In genomic region chr2:158460632-158461297, GRCh38 we compare ENCODE assay signal across 13 cellular contexts. TPM values are rescaled to one million over a fixed set of nuclear protein-coding genes. Genes with fewer than 3 reads are reported as not detected.
DNase-seq lines count a peak whose midpoint lies in the region; ATAC-seq and TF ChIP-seq lines count a peak whose summit lies in the region.
"Had no signal": no experiment of that assay in that cellular context is flagged by ENCODE, and none has a peak within 500 bp of the region (broad histone marks: within the 10 kb centered on the region; RNA-seq: fewer than 3 reads in every experiment).

No MANE protein-coding gene starts in this region.

- no peak overlapping the region for H2BK15ac ChIP-seq in H9 (ENCODE audit: low read depth, low read length)

- H3K27ac Mint-ChIP-seq in H9, result no peak overlapping the region
- no peak overlapping the region for H3K27ac Mint-ChIP-seq in natural killer cell treated with Interleukin-12 subunit alpha and Interleukin-12 subunit beta and Interleukin-15 and Interleukin-18, amount 100 ng/mL, for 72 hours
- H3K27ac Mint-ChIP-seq: activated naive CD4-positive, alpha-beta T cell treated with anti-CD3 and anti-CD28 coated beads for 36 hours; memory B cell had no signal

- no peak for ATAC-seq in GM19467 (IDR thresholded peaks at IDR 0.05; ENCODE audit: unreplicated experiment)
- no peak for ATAC-seq in GM18909 (IDR thresholded peaks at IDR 0.05; ENCODE audit: poor library complexity, unreplicated experiment)
- no peak for ATAC-seq in natural killer cell treated with Interleukin-12 subunit alpha and Interleukin-12 subunit beta and Interleukin-15 and Interleukin-18, amount 100 ng/mL, for 72 hours
- ATAC-seq: stimulated activated effector memory CD8-positive, alpha-beta T cell treated with anti-CD3 and anti-CD28 coated beads, Interleukin-12 subunit alpha, Interleukin-12 subunit beta, amount 100 ng/mL, for 72 hours had no signal

- peak; percentile 35; the same call in 2 of the 3 replicates for TF ChIP-seq CTCF in H9 (conservative IDR thresholded peaks at IDR 0.05)
- TF ChIP-seq CTCF in astrocyte of the spinal cord (IDR thresholded peaks at IDR 0.05; ENCODE audit: low read depth, low read length), result peak; percentile 17

- H3K23me2 ChIP-seq in H9 (ENCODE audit: insufficient read length, low read depth, low read length, poor library complexity, severe bottlenecking), result peaks cover 8% of the 10 kb centered on the region

- H3K9ac ChIP-seq in H9 (ENCODE audit: extremely low read depth, insufficient read length, low read length), result no peak overlapping the region

- no peak overlapping the region for H4K5ac ChIP-seq in H9 (ENCODE audit: insufficient read length, low read depth, low read length)

- no peak overlapping the region for H4K91ac ChIP-seq in H9 (ENCODE audit: insufficient read length, low read depth, low read length)

- no peak overlapping the region for H2AK5ac ChIP-seq in H9 (ENCODE audit: insufficient read length, low read length)

- H3K4me2 ChIP-seq in H9 (ENCODE audit: insufficient read depth, insufficient read length, low read length), result no peak overlapping the region

- no peak overlapping the region for H2BK120ac ChIP-seq in H9 (ENCODE audit: low read depth, low read length, poor library complexity, severe bottlenecking)

- in situ Hi-C loops in astrocyte of the spinal cord (cut with HindIII; ENCODE audit: low sequenced_read_pairs), result no loop called here

- no peaks in the 10 kb centered on the region for H3K79me1 ChIP-seq in H9 (ENCODE audit: insufficient read depth, low read depth, low read length, poor library complexity, severe bottlenecking)

- H4K8ac ChIP-seq in H9 (replicated peaks; ENCODE audit: insufficient read length, low read depth, low read length), result no peak overlapping the region

- H3K27ac ChIP-seq in H9 (ENCODE audit: insufficient read length, low read depth, low read length), result no peak overlapping the region
- H3K27ac ChIP-seq: skin epidermis had no signal

- H3T11ph ChIP-seq in H9 (ENCODE audit: low read length), result no peak overlapping the region

- H3K4me1 ChIP-seq in H9 (ENCODE audit: insufficient read depth, low read length), result peaks cover 4% of the 10 kb centered on the region; the same call in 1 of the 2 replicates

- WGBS in H9 (ENCODE audit: extremely low coverage, insufficient read length, low lambda C conversion rate), result no CpG with 5 or more reads among the region's 3 CpGs

- peaks cover 40 to 43% of the 10 kb centered on the region in 2 experiments for H3K4me1 Mint-ChIP-seq in H9
- peaks cover 13 to 18% of the 10 kb centered on the region in 2 donors for H3K4me1 Mint-ChIP-seq in natural killer cell treated with Interleukin-12 subunit alpha and Interleukin-12 subunit beta and Interleukin-15 and Interleukin-18, amount 100 ng/mL, for 72 hours (ENCODE audit: low read depth in 2 of 2)

- H3K4me3 ChIP-seq in astrocyte of the spinal cord (ENCODE audit: low read depth, low read length), result no peak overlapping the region
- H3K4me3 ChIP-seq: skin epidermis had no signal

- H3K9me3 Mint-ChIP-seq in H9, result no peaks in the 10 kb centered on the region
- no peaks in the 10 kb centered on the region for H3K9me3 Mint-ChIP-seq in natural killer cell treated with Interleukin-12 subunit alpha and Interleukin-12 subunit beta and Interleukin-15 and Interleukin-18, amount 100 ng/mL, for 72 hours
- H3K9me3 Mint-ChIP-seq: activated naive CD4-positive, alpha-beta T cell treated with anti-CD3 and anti-CD28 coated beads for 36 hours; memory B cell; stimulated activated effector memory CD8-positive, alpha-beta T cell treated with anti-CD3 and anti-CD28 coated beads, Interleukin-12 subunit alpha, Interleukin-12 subunit beta, amount 100 ng/mL, for 72 hours had no signal

- no peaks in the 10 kb centered on the region for H3K27me3 Mint-ChIP-seq in H9 (ENCODE audit: low read depth)
- H3K27me3 Mint-ChIP-seq in natural killer cell treated with Interleukin-12 subunit alpha and Interleukin-12 subunit beta and Interleukin-15 and Interleukin-18, amount 100 ng/mL, for 72 hours, result peaks cover 8 to 15% of the 10 kb centered on the region in 2 donors

- H3K56ac ChIP-seq in H9 (ENCODE audit: insufficient read length, low read depth, low read length), result no peak overlapping the region

- H2AFZ ChIP-seq in H9 (ENCODE audit: low read length), result no peak overlapping the region

- H3K27me3 ChIP-seq in H9 (ENCODE audit: insufficient read depth, low read length), result no peaks in the 10 kb centered on the region

- no peak overlapping the region for H2BK12ac ChIP-seq in H9 (ENCODE audit: insufficient read length, low read depth, low read length)

- no peaks in the 10 kb centered on the region for H3K9me3 ChIP-seq in H9 (ENCODE audit: control insufficient read depth, low read depth, low read length)

- H4K20me1 ChIP-seq in H9 (ENCODE audit: control insufficient read depth, insufficient read depth, insufficient read length), result no peaks in the 10 kb centered on the region

- no peak overlapping the region for H3K18ac ChIP-seq in H9 (ENCODE audit: insufficient read length, low read depth, low read length)

- DNase-seq in AML-193 (lab: John Stamatoyannopoulos, UW), result peak; percentile 18 to 25
- DNase-seq in H9, result no peak
- DNase-seq in astrocyte of the spinal cord (ENCODE audit: low read depth, low spot score), result peak; percentile 13
- DNase-seq in left kidney (ENCODE audit: low read depth, low spot score), result peak; percentile 66
- no peak for DNase-seq in NCI-H2196 treated with DMSO at 0.1 percent for 48 hours (lab: John Stamatoyannopoulos, UW; ENCODE audit: unreplicated experiment)
- DNase-seq in natural killer cell treated with Interleukin-12 subunit alpha and Interleukin-12 subunit beta and Interleukin-15 and Interleukin-18, amount 100 ng/mL, for 72 hours (ENCODE audit: low spot score), result no peak
- DNase-seq: activated naive CD4-positive, alpha-beta T cell treated with anti-CD3 and anti-CD28 coated beads for 36 hours; DMS153 had no signal

- H3K79me2 ChIP-seq in H9 (ENCODE audit: insufficient read depth, low read length), result peaks cover 24% of the 10 kb centered on the region; the same call in 1 of the 2 replicates

- no peak overlapping the region for H3K14ac ChIP-seq in H9 (ENCODE audit: insufficient read depth, low read length)

- H3K23ac ChIP-seq in H9 (ENCODE audit: insufficient read length, low read depth, low read length), result no peak overlapping the region

- H2BK5ac ChIP-seq in H9 (ENCODE audit: insufficient read length, low read length), result no peak overlapping the region

- H2BK20ac ChIP-seq in H9 (ENCODE audit: low read depth, low read length, poor library complexity, severe bottlenecking), result no peak overlapping the region

- no peak overlapping the region for H3K4ac ChIP-seq in H9 (ENCODE audit: low read depth, low read length)

- H3K4me3 Mint-ChIP-seq in H9, result no peak overlapping the region
- no peak overlapping the region for H3K4me3 Mint-ChIP-seq in natural killer cell treated with Interleukin-12 subunit alpha and Interleukin-12 subunit beta and Interleukin-15 and Interleukin-18, amount 100 ng/mL, for 72 hours
- H3K4me3 Mint-ChIP-seq: activated naive CD4-positive, alpha-beta T cell treated with anti-CD3 and anti-CD28 coated beads for 36 hours; memory B cell; stimulated activated effector memory CD8-positive, alpha-beta T cell treated with anti-CD3 and anti-CD28 coated beads, Interleukin-12 subunit alpha, Interleukin-12 subunit beta, amount 100 ng/mL, for 72 hours had no signal

- peaks cover 0 to 3% (median 3%) of the 10 kb centered on the region in 3 experiments; a peak in 2 of 7 replicates for H3K36me3 Mint-ChIP-seq in H9 (ENCODE audit: insufficient read depth in 1 of 3, low read depth in 3 of 3)
- H3K36me3 Mint-ChIP-seq in natural killer cell treated with Interleukin-12 subunit alpha and Interleukin-12 subunit beta and Interleukin-15 and Interleukin-18, amount 100 ng/mL, for 72 hours, result no peaks in the 10 kb centered on the region
- H3K36me3 Mint-ChIP-seq: memory B cell had no signal

RNA-seq across cellular contexts. Expression of gene PKP4, which starts 4.0 kb away (rescaled TPM):
- total RNA-seq in H9 (2021), result 52.0 and 52.3 TPM in 2 replicates
- 10 to 100 TPM; 16.9 to 54.4 TPM for total RNA-seq in natural killer cell treated with Interleukin-12 subunit alpha and Interleukin-12 subunit beta and Interleukin-15 and Interleukin-18, amount 100 ng/mL, for 72 hours

RNA-seq across cellular contexts. Expression of gene CCDC148, which starts 4.2 kb away (rescaled TPM):
- 1.1 and 1.5 TPM in 2 replicates for total RNA-seq in H9 (2021)
- not detected for total RNA-seq in natural killer cell treated with Interleukin-12 subunit alpha and Interleukin-12 subunit beta and Interleukin-15 and Interleukin-18, amount 100 ng/mL, for 72 hours
- total RNA-seq: activated naive CD4-positive, alpha-beta T cell treated with anti-CD3 and anti-CD28 coated beads for 36 hours had no signal

Comparison
In these comparisons a context has a peak if more than half of its experiments do, and no peak if none do; other contexts are left out.
1. DNase-seq: peak in AML-193 (2 of 2), astrocyte of the spinal cord (single experiment) and left kidney (single experiment); none in H9 (single experiment), NCI-H2196 treated with DMSO at 0.1 percent for 48 hours (single experiment) and natural killer cell treated with Interleukin-12 subunit alpha and Interleukin-12 subunit beta and Interleukin-15 and Interleukin-18, amount 100 ng/mL, for 72 hours (single experiment).